Comparison of ENCODE assay signal across 18 cellular contexts in the genomic region with DNA sequence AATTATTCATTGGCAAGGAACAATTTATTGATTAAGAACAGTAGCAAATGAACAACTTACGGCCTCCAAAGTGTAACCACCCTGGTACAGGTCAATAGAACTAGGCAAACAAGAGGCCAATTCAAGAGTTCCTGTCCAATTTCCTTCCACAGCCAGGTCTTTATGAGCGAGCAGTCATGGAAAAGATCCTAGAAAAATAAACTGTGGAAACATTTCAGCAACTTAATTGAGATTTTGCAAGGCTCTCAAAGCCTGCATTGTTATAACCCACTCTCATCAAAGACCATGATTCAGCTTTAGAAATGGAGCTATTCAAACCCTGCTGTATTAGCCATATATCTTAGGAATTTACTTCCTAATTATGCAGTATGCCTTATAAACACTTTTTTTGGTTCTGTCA. TPM values are rescaled to one million over a fixed set of nuclear protein-coding genes. Genes with fewer than 3 reads are reported as not detected.
DNase-seq lines count a peak whose midpoint lies in the region; ATAC-seq, FAIRE-seq and TF ChIP-seq lines count a peak whose summit lies in the region.
"Had no signal": no experiment of that assay in that cellular context is flagged by ENCODE, and none has a peak within 500 bp of the region (broad histone marks: within the 10 kb centered on the region; RNA-seq: fewer than 3 reads in every experiment).

No MANE protein-coding gene starts in this region.

- no peaks in the 10 kb centered on the region for H3K27me3 Mint-ChIP-seq in astrocyte (ENCODE audit: low read depth, unreplicated experiment)
- no peaks in the 10 kb centered on the region for H3K27me3 Mint-ChIP-seq in WTC11 (ENCODE audit: low read depth)
- H3K27me3 Mint-ChIP-seq: activated naive CD8-positive, alpha-beta T cell treated with anti-CD3 and anti-CD28 coated beads, Interleukin-2, amount 50 U/mL, for 24 hours had no signal

- H3K23ac ChIP-seq in neuronal stem cell (ENCODE audit: low read depth, low read length, poor library complexity), result no peak overlapping the region

- POLR2A ChIA-PET in WTC11 (lab: Charles Lee), result no interaction called here

- H3K36me3 Mint-ChIP-seq in astrocyte (ENCODE audit: low read depth, unreplicated experiment) (no peaks in the 10 kb centered on the region), WTC11 (no peaks in the 10 kb centered on the region)
- H3K36me3 Mint-ChIP-seq: natural killer cell had no signal

- H4K8ac ChIP-seq in neuronal stem cell (ENCODE audit: low read depth, low read length), result no peak overlapping the region

- no peak overlapping the region for H3K14ac ChIP-seq in neuronal stem cell (ENCODE audit: low read length)

- H3K4me3 Mint-ChIP-seq in astrocyte (ENCODE audit: unreplicated experiment) (no peak overlapping the region), WTC11 (no peak overlapping the region)
- H3K4me3 Mint-ChIP-seq: activated naive CD8-positive, alpha-beta T cell treated with anti-CD3 and anti-CD28 coated beads, Interleukin-2, amount 50 U/mL, for 24 hours; natural killer cell had no signal

- no peaks in the 10 kb centered on the region for H3K79me1 ChIP-seq in neuronal stem cell (ENCODE audit: low read depth, low read length)

- H3K9me3 Mint-ChIP-seq in astrocyte (ENCODE audit: unreplicated experiment) (no peaks in the 10 kb centered on the region), WTC11 (no peaks in the 10 kb centered on the region)
- H3K9me3 Mint-ChIP-seq: activated naive CD8-positive, alpha-beta T cell treated with anti-CD3 and anti-CD28 coated beads, Interleukin-2, amount 50 U/mL, for 24 hours; natural killer cell had no signal

- H3K79me2 ChIP-seq in astrocyte (ENCODE audit: insufficient read depth, low read length), result no peaks in the 10 kb centered on the region

- H3K27me3 ChIP-seq in astrocyte (ENCODE audit: insufficient read depth, low read length) (no peaks in the 10 kb centered on the region), neuronal stem cell (ENCODE audit: control insufficient read depth in 3 of 3, insufficient read depth in 3 of 3, low read depth in 1 of 3, low read length in 3 of 3) (no peaks in the 10 kb centered on the region)
- H3K27me3 ChIP-seq: gastrocnemius medialis, transverse colon had no signal

- H3K27ac ChIP-seq in astrocyte (ENCODE audit: low read depth, low read length) (peak overlapping the region; percentile 64), neuronal stem cell (replicated peaks; ENCODE audit: low read length) (no peak overlapping the region)
- H3K27ac ChIP-seq: gastrocnemius medialis, transverse colon had no signal

- H2AFZ ChIP-seq in astrocyte (ENCODE audit: low read depth, low read length), result no peak overlapping the region
- H2AFZ ChIP-seq in neuronal stem cell (ENCODE audit: low read length), result no peak overlapping the region

- H3K36me3 ChIP-seq in astrocyte (ENCODE audit: insufficient read depth, low read length) (no peaks in the 10 kb centered on the region), neuronal stem cell (replicated peaks in 1 of 2; ENCODE audit: control insufficient read depth in 2 of 2, insufficient read depth in 2 of 2, low read length in 2 of 2) (no peaks in the 10 kb centered on the region)
- H3K36me3 ChIP-seq: gastrocnemius medialis, transverse colon had no signal

- CTCF ChIA-PET in WTC11 (lab: Charles Lee), result no interaction called here

- no peak overlapping the region for H2AK5ac ChIP-seq in neuronal stem cell (ENCODE audit: low read depth, low read length)

- DNase-seq in COLO829 (ENCODE audit: low spot score) (peak; percentile 85), astrocyte (ENCODE audit: low read depth) (peak; percentile 90), globus pallidus (ENCODE audit: low spot score) (peak; percentile 83), neuronal stem cell (ENCODE audit: low spot score) (peak; percentile 11), WTC11 (ENCODE audit: low spot score) (no peak), COR-L47 (lab: John Stamatoyannopoulos, UW) (no peak), SKM-1 treated with dmso at 0.1 percent for 144 hours (lab: John Stamatoyannopoulos, UW; ENCODE audit: unreplicated experiment) (no peak)
- DNase-seq: ACHN; activated naive CD8-positive, alpha-beta T cell treated with anti-CD3 and anti-CD28 coated beads, Interleukin-2, amount 50 U/mL, for 24 hours; gastrocnemius medialis; islet precursor cell; MV-4-11; natural killer cell; SW 1271; transverse colon had no signal

- no peaks in the 10 kb centered on the region for H4K20me1 ChIP-seq in astrocyte (ENCODE audit: insufficient read depth, low read length)

- H3K4me2 ChIP-seq in astrocyte (ENCODE audit: low read length), result peak overlapping the region; percentile 44
- H3K4me2 ChIP-seq in neuronal stem cell (ENCODE audit: insufficient read depth, low read length, poor library complexity, severe bottlenecking), result no peak overlapping the region

- H2BK12ac ChIP-seq in neuronal stem cell (ENCODE audit: low read length), result no peak overlapping the region

- FAIRE-seq in astrocyte (lab: Jason Lieb, UNC), result peak; percentile 47
- FAIRE-seq: HTR-8/SVneo had no signal

- H4K91ac ChIP-seq in neuronal stem cell (ENCODE audit: low read depth, low read length, poor library complexity), result no peak overlapping the region

- no peaks in the 10 kb centered on the region for H3K9me3 ChIP-seq in astrocyte (ENCODE audit: insufficient read depth, low read depth, low read length)
- H3K9me3 ChIP-seq in neuronal stem cell (replicated peaks in 1 of 2; ENCODE audit: control insufficient read depth in 2 of 2, insufficient read depth in 1 of 2, low read depth in 1 of 2, low read length in 2 of 2), result no peaks in the 10 kb centered on the region
- H3K9me3 ChIP-seq: gastrocnemius medialis, transverse colon had no signal

- no peak overlapping the region for H3K4ac ChIP-seq in neuronal stem cell (ENCODE audit: low read length)

- H3K18ac ChIP-seq in neuronal stem cell (ENCODE audit: low read length), result no peak overlapping the region

- H3K4me1 ChIP-seq in astrocyte (ENCODE audit: insufficient read depth, low read length) (peaks cover 27% of the 10 kb centered on the region), neuronal stem cell (ENCODE audit: control insufficient read depth in 2 of 2, insufficient read depth in 1 of 2, low read depth in 1 of 2, low read length in 2 of 2) (peaks cover 0 to 5% of the 10 kb centered on the region in 2 donors)
- H3K4me1 ChIP-seq: gastrocnemius medialis, transverse colon had no signal

- ATAC-seq in WTC11 (no peak), HG03460 (IDR thresholded peaks at IDR 0.05; ENCODE audit: unreplicated experiment) (no peak)
- ATAC-seq: activated naive CD8-positive, alpha-beta T cell treated with anti-CD3 and anti-CD28 coated beads, Interleukin-2, amount 50 U/mL, for 24 hours; gastrocnemius medialis; natural killer cell had no signal

- H3K9ac ChIP-seq in astrocyte (ENCODE audit: low read length) (no peak overlapping the region), neuronal stem cell (ENCODE audit: low read depth, low read length, poor library complexity) (no peak overlapping the region)

- TF ChIP-seq CTCF in astrocyte (IDR thresholded peaks at IDR 0.05; ENCODE audit: insufficient read depth, low read depth, low read length) (no peak), WTC11 (IDR thresholded peaks at IDR 0.05) (no peak)

- H3K4me3 ChIP-seq in astrocyte (ENCODE audit: insufficient read depth, low read depth, low read length) (no peak overlapping the region), neuronal stem cell (ENCODE audit: low read length in 2 of 2) (no peak overlapping the region)
- H3K4me3 ChIP-seq: gastrocnemius medialis, transverse colon had no signal

- H3K4me1 Mint-ChIP-seq in astrocyte (ENCODE audit: low read depth, unreplicated experiment), result peaks cover 36% of the 10 kb centered on the region
- no peaks in the 10 kb centered on the region for H3K4me1 Mint-ChIP-seq in WTC11
- H3K4me1 Mint-ChIP-seq: natural killer cell had no signal

- H2BK5ac ChIP-seq in neuronal stem cell (ENCODE audit: low read length), result no peak overlapping the region

- no peak overlapping the region for H2BK15ac ChIP-seq in neuronal stem cell (ENCODE audit: low read length)

- H3K27ac Mint-ChIP-seq in astrocyte (ENCODE audit: unreplicated experiment) (peak overlapping the region; percentile 51), WTC11 (no peak overlapping the region)
- H3K27ac Mint-ChIP-seq: activated naive CD8-positive, alpha-beta T cell treated with anti-CD3 and anti-CD28 coated beads, Interleukin-2, amount 50 U/mL, for 24 hours; natural killer cell had no signal

- no peak overlapping the region for H2BK120ac ChIP-seq in neuronal stem cell (ENCODE audit: low read depth, low read length)

- WGBS in neuronal stem cell (ENCODE audit: extremely low coverage in 2 of 2, insufficient read length in 2 of 2, insufficient replicate concordance in 1 of 2), 2 donors, result no CpG with 5 or more reads among the region's 2 CpGs

TF ChIP-seq in WTC11, 78 proteins besides CTCF, POLR2A, EP300 and RAD21 (continues in another document):
- TF ChIP-seq, protein P1, sequence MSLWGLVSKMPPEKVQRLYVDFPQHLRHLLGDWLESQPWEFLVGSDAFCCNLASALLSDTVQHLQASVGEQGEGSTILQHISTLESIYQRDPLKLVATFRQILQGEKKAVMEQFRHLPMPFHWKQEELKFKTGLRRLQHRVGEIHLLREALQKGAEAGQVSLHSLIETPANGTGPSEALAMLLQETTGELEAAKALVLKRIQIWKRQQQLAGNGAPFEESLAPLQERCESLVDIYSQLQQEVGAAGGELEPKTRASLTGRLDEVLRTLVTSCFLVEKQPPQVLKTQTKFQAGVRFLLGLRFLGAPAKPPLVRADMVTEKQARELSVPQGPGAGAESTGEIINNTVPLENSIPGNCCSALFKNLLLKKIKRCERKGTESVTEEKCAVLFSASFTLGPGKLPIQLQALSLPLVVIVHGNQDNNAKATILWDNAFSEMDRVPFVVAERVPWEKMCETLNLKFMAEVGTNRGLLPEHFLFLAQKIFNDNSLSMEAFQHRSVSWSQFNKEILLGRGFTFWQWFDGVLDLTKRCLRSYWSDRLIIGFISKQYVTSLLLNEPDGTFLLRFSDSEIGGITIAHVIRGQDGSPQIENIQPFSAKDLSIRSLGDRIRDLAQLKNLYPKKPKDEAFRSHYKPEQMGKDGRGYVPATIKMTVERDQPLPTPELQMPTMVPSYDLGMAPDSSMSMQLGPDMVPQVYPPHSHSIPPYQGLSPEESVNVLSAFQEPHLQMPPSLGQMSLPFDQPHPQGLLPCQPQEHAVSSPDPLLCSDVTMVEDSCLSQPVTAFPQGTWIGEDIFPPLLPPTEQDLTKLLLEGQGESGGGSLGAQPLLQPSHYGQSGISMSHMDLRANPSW (CRISPR knock-in tag; conservative IDR thresholded peaks at IDR 0.05; ENCODE audit: low read depth), result no peak
- TF ChIP-seq USF2 (CRISPR knock-in tag; IDR thresholded peaks at IDR 0.05) (no peak), ZNF263 (CRISPR knock-in tag; IDR thresholded peaks at IDR 0.05; ENCODE audit: low read depth) (no peak)

RNA-seq across cellular contexts. Expression of gene UNC5C, which starts 43.6 kb away (rescaled TPM):
- total RNA-seq in astrocyte, result 3.1 and 5.7 TPM in 2 replicates
- 1.3 TPM for polyA plus RNA-seq in neuronal stem cell (2013, experiment 1 of 2)
- polyA plus RNA-seq in neuronal stem cell (2013, experiment 2 of 2), result 1.4 TPM
- total RNA-seq in WTC11 (2021), result 0.25 to 1.0 TPM (median 0.30 TPM) in 3 replicates
- total RNA-seq: dermis microvascular lymphatic vessel endothelial cell, natural killer cell had no signal

Comparison
In these comparisons a context has a peak if more than half of its experiments do, and no peak if none do; other contexts are left out.
1. DNase-seq: peak in COLO829 (single experiment), astrocyte (single experiment), globus pallidus (single experiment) and neuronal stem cell (single experiment); none in WTC11 (single experiment), COR-L47 (single experiment) and SKM-1 treated with dmso at 0.1 percent for 144 hours (single experiment).